Comparison of ENCODE assay signal across 33 cellular contexts in genomic region chr10:29437871-29438270, GRCh38.
"Had no signal": no experiment of that assay in that cellular context is flagged by ENCODE, and none has a peak within 500 bp of the region (broad histone marks: within the 10 kb centered on the region; RNA-seq: fewer than 3 reads in every experiment).

No MANE protein-coding gene starts in this region.

- H3K27me3 ChIP-seq: adrenal gland, cardiac muscle cell, colonic mucosa, dorsolateral prefrontal cortex, foreskin keratinocyte, heart left ventricle, left lung, pancreas, sigmoid colon, thyroid gland, upper lobe of left lung, vagina had no signal

- H3K4me1 ChIP-seq: colonic mucosa, foreskin keratinocyte, left lung, lower lobe of right lung, pancreas, prostate gland, thyroid gland, upper lobe of left lung had no signal

- H3K4me3 ChIP-seq: adrenal gland, cardiac muscle cell, colonic mucosa, dorsolateral prefrontal cortex, heart left ventricle, left lung, lower lobe of right lung, mucosa of descending colon, pancreas, prostate gland, sigmoid colon, thyroid gland, upper lobe of left lung, vagina had no signal

- H3K9me3 ChIP-seq: adrenal gland, colonic mucosa, pancreas, prostate gland, thyroid gland had no signal

- H3K36me3 ChIP-seq: adrenal gland, cardiac muscle cell, colonic mucosa, heart left ventricle, lower lobe of right lung, pancreas, prostate gland, sigmoid colon, thyroid gland, upper lobe of left lung, vagina had no signal

- DNase-seq: activated CD4-positive, alpha-beta T cell treated with anti-CD3 and anti-CD28 coated beads for 4 hours; activated CD4-positive, alpha-beta T cell treated with anti-CD3 and anti-CD28 coated beads, Interleukin-2, amount 50 U/mL, for 4 hours; activated naive CD4-positive, alpha-beta T cell; activated naive CD8-positive, alpha-beta T cell treated with anti-CD3 and anti-CD28 coated beads for 36 hours; activated T-cell treated with anti-CD3 and anti-CD28 coated beads for 4 hours; activated T-cell treated with anti-CD3 and anti-CD28 coated beads, Interleukin-2, amount 50 U/mL, for 72 hours; adrenal gland; aorta; cerebellar nuclear complex; colonic mucosa; dorsolateral prefrontal cortex; effector memory CD4-positive, alpha-beta T cell; foreskin keratinocyte; heart left ventricle; hypothalamus; left lung; lower lobe of right lung; mucosa of descending colon; nephron progenitor cell; nucleus accumbens; pancreas; retina; sigmoid colon; small intestine; stimulated activated CD4-positive, alpha-beta T cell treated with anti-CD3 and anti-CD28 coated beads, Interleukin-4, amount 100 ng/mL, for 24 hours; T-helper 9 cell; thyroid gland; upper lobe of left lung had no signal

- H3K27ac ChIP-seq: adrenal gland, cardiac muscle cell, colonic mucosa, dorsolateral prefrontal cortex, foreskin keratinocyte, heart left ventricle, left lung, lower lobe of right lung, pancreas, prostate gland, sigmoid colon, thyroid gland, upper lobe of left lung, vagina, VCaP had no signal

- ATAC-seq: activated T-cell treated with anti-CD3 and anti-CD28 coated beads, Interleukin-2, amount 50 U/mL, for 72 hours; foreskin keratinocyte; heart left ventricle; left lung; lower lobe of right lung; mucosa of descending colon; pancreas; stimulated activated effector memory CD8-positive, alpha-beta T cell treated with anti-CD3 and anti-CD28 coated beads, Interleukin-12 subunit alpha, Interleukin-12 subunit beta, amount 100 ng/mL, for 72 hours had no signal
